ENCODE assay signal across 18 cellular contexts in the genomic region with DNA sequence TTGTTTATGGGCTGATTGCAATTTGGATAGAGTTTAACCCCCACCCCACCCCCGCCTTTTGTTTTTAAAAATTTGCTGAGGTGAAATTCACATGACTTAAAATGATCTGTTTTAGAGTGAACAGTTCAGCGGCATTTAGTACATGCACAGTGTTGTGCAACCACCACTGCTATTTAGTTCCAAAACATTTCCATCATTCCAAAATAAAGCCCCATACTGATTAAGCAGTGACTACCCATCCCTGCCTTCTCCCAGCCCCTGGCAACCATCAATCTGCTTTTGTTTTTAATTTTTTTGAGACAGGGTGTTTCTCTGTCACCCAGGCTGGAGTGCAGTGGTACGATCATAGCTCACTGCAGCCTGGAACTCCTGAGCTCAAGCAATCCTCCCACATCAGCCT.
DNase-seq lines count a peak whose midpoint lies in the region; ATAC-seq and TF ChIP-seq lines count a peak whose summit lies in the region.
"Had no signal": no experiment of that assay in that cellular context is flagged by ENCODE, and none has a peak within 500 bp of the region (broad histone marks: within the 10 kb centered on the region; RNA-seq: fewer than 3 reads in every experiment).

No MANE protein-coding gene starts in this region.

- no peaks in the 10 kb centered on the region for H4K20me1 ChIP-seq in BLaER1
- H4K20me1 ChIP-seq in OCI-LY7 (ENCODE audit: insufficient read depth, low read length): no peaks in the 10 kb centered on the region
- H4K20me1 ChIP-seq in SK-N-SH (ENCODE audit: insufficient read depth): no peaks in the 10 kb centered on the region

- no peak for ATAC-seq in CD4-positive, CD25-positive, alpha-beta regulatory T cell (ENCODE audit: low read depth in 2 of 2)
- ATAC-seq in naive B cell (ENCODE audit: low read depth in 2 of 2): no peak
- ATAC-seq in GM19324 (IDR thresholded peaks at IDR 0.05; ENCODE audit: low FRiP score, unreplicated experiment): no peak

- H3K36me3 ChIP-seq in BLaER1 (no peaks in the 10 kb centered on the region), OCI-LY7 (ENCODE audit: insufficient read depth, low read length) (no peaks in the 10 kb centered on the region), SK-N-SH (replicated peaks in 1 of 2; ENCODE audit: control insufficient read depth in 1 of 2, insufficient read depth in 2 of 2, low read length in 1 of 2) (no peaks in the 10 kb centered on the region)
- H3K36me3 ChIP-seq in CD4-positive, CD25-positive, alpha-beta regulatory T cell (ENCODE audit: control insufficient read depth, insufficient read depth, low read length): peaks cover 3% of the 10 kb centered on the region
- H3K36me3 ChIP-seq in CD8-positive, alpha-beta memory T cell (ENCODE audit: insufficient read depth, low read length): peaks cover 5% of the 10 kb centered on the region
- H3K36me3 ChIP-seq: BE2C, SJCRH30 had no signal

- H3F3A ChIP-seq in SK-N-SH (replicated peaks; ENCODE audit: insufficient read depth): no peaks in the 10 kb centered on the region

- CTCF ChIA-PET in OCI-LY7 (lab: Charles Lee; ENCODE audit: unreplicated experiment) (interaction anchor here (1.1 to 3.4 kb wide), 3 partner anchors 17 to 181 kb away, joined by 3 to 25 read pairs (median 4); no protein-coding TSS in a partner anchor), SK-N-SH (lab: Yijun Ruan, JAX) (interaction anchor here (0.8 to 4.5 kb wide), 6 partner anchors 26 to 433 kb away, joined by 3 to 70 read pairs (median 4); no protein-coding TSS in a partner anchor)
- CTCF ChIA-PET in CD8-positive, alpha-beta memory T cell (lab: Charles Lee): interaction anchor here (2.9 kb wide), 1 partner anchor 11 kb away, joined by 10 read pairs; no protein-coding TSS in a partner anchor

- H2AFZ ChIP-seq in OCI-LY7 (ENCODE audit: low read length) (0 out of 2 replicates have a peak overlapping the region, but pooled peaks have one; percentile 56), SK-N-SH (ENCODE audit: low read depth) (no peak overlapping the region)

- H3K4me3 ChIP-seq in BLaER1: no peak overlapping the region
- no peak overlapping the region for H3K4me3 ChIP-seq in CD4-positive, CD25-positive, alpha-beta regulatory T cell (ENCODE audit: low read depth, low read length)
- no peak overlapping the region for H3K4me3 ChIP-seq in OCI-LY7 (ENCODE audit: low read depth, low read length, poor library complexity, severe bottlenecking)
- H3K4me3 ChIP-seq in SK-N-SH (ENCODE audit: low read depth in 2 of 2, low read length in 1 of 2): no peak overlapping the region
- no peak overlapping the region for H3K4me3 ChIP-seq in CD8-positive, alpha-beta memory T cell (ENCODE audit: low read length)
- H3K4me3 ChIP-seq: SJCRH30 had no signal

- BruUV-seq in OCI-LY7 (replicated peaks; lab: Mats Ljungman, UMichigan): no TSS peak

- peak overlapping the region in 2 of 3 donors; percentile 87 to 98 for H3K27ac Mint-ChIP-seq in CD4-positive, CD25-positive, alpha-beta regulatory T cell
- H3K27ac Mint-ChIP-seq in naive B cell: peak overlapping the region in 5 of 6 donors; percentile 26 to 99 (median 99)
- peak overlapping the region in 4 of 8 donors; percentile 36 to 72 (median 70) for H3K27ac Mint-ChIP-seq in CD8-positive, alpha-beta memory T cell

- H3K4me3 Mint-ChIP-seq in CD4-positive, CD25-positive, alpha-beta regulatory T cell: peak overlapping the region in 1 of 4 donors; percentile 83
- peak overlapping the region in 5 of 8 donors; percentile 73 to 91 (median 82) for H3K4me3 Mint-ChIP-seq in naive B cell
- H3K4me3 Mint-ChIP-seq in CD8-positive, alpha-beta memory T cell: no peak overlapping the region

- no peak for TF ChIP-seq EP300 in SK-N-SH (IDR thresholded peaks at IDR 0.05; ENCODE audit: borderline replicate concordance in 1 of 2, low read depth in 1 of 2, low read length in 1 of 2)

- no peak for TF ChIP-seq RAD21 in SK-N-SH (IDR thresholded peaks at IDR 0.05; ENCODE audit: low read length)

- H3K79me2 ChIP-seq in OCI-LY7 (ENCODE audit: insufficient read depth, low read depth, low read length): no peaks in the 10 kb centered on the region
- no peaks in the 10 kb centered on the region for H3K79me2 ChIP-seq in SK-N-SH (ENCODE audit: insufficient read depth)

- TF ChIP-seq CTCF in OCI-LY7 (conservative IDR thresholded peaks at IDR 0.05; ENCODE audit: low read length): no peak
- TF ChIP-seq CTCF in SK-N-SH (IDR thresholded peaks at IDR 0.05): no peak

- POLR2A ChIA-PET in OCI-LY7 (lab: Charles Lee) (interaction anchor here (0.6 to 0.7 kb wide), 3 partner anchors 57 to 442 kb away, joined by 3 to 8 read pairs (median 4); no protein-coding TSS in a partner anchor), SK-N-SH (lab: Yijun Ruan, JAX) (no interaction called here)
- POLR2A ChIA-PET in CD8-positive, alpha-beta memory T cell (lab: Charles Lee): no interaction called here

- peaks cover 24% of the 10 kb centered on the region for H3K36me3 Mint-ChIP-seq in CD4-positive, CD25-positive, alpha-beta regulatory T cell
- H3K36me3 Mint-ChIP-seq in naive B cell: peaks cover 0 to 1% of the 10 kb centered on the region in 2 donors
- H3K36me3 Mint-ChIP-seq in CD8-positive, alpha-beta memory T cell: peaks cover 0 to 28% (median 5%) of the 10 kb centered on the region in 3 donors

- H3K9me2 ChIP-seq in OCI-LY7 (ENCODE audit: insufficient read depth, low read length) (no peaks in the 10 kb centered on the region), SK-N-SH (no peaks in the 10 kb centered on the region)

- no peak for DNase-seq in CD4-positive, CD25-positive, alpha-beta regulatory T cell
- DNase-seq in OCI-LY7 (ENCODE audit: low spot score) (no peak), naive B cell (no peak), SK-N-SH (no peak), T-helper 9 cell (no peak)
- DNase-seq in CD8-positive, alpha-beta memory T cell: no peak
- DNase-seq: BE2C, COR-L47, EL, H7, NCI-H1092 treated with DMSO at 0.1 percent for 48 hours, NCI-H2107, NCI-H526 treated with DMSO at 0.1 percent for 48 hours, SJCRH30 had no signal

- 44% methylated on average over 3 of the region's 3 CpGs for WGBS in SK-N-SH (ENCODE audit: low lambda C conversion rate)

- H3K4me1 Mint-ChIP-seq in CD4-positive, CD25-positive, alpha-beta regulatory T cell: peaks cover 15 to 62% (median 39%) of the 10 kb centered on the region in 4 donors
- peaks cover 61 to 75% (median 75%) of the 10 kb centered on the region in 3 donors for H3K4me1 Mint-ChIP-seq in naive B cell
- H3K4me1 Mint-ChIP-seq in CD8-positive, alpha-beta memory T cell: peaks cover 47 to 83% (median 75%) of the 10 kb centered on the region in 3 donors

- no peak overlapping the region for H3K9ac ChIP-seq in BLaER1
- no peak overlapping the region for H3K9ac ChIP-seq in SK-N-SH
- H3K9ac ChIP-seq: KMS-11 had no signal

- H3K4me2 ChIP-seq in BLaER1: peak overlapping the region; percentile 71
- peak overlapping the region; percentile 1; the same call in 1 of the 2 replicates for H3K4me2 ChIP-seq in OCI-LY7 (ENCODE audit: low read length)
- H3K4me2 ChIP-seq in SK-N-SH: no peak overlapping the region
- H3K4me2 ChIP-seq: KMS-11 had no signal

- H3K27ac ChIP-seq in BLaER1 (peak overlapping the region; percentile 74), OCI-LY7 (ENCODE audit: low read depth, low read length, poor library complexity, severe bottlenecking) (peak overlapping the region; percentile 87), SK-N-SH (ENCODE audit: low read depth in 2 of 2, low read length in 1 of 2) (no peak overlapping the region)
- H3K27ac ChIP-seq in CD4-positive, CD25-positive, alpha-beta regulatory T cell (ENCODE audit: insufficient read depth, low read length, poor library complexity, severe bottlenecking): no peak overlapping the region
- H3K27ac ChIP-seq in CD8-positive, alpha-beta memory T cell (ENCODE audit: low read depth, low read length): no peak overlapping the region
- H3K27ac ChIP-seq: KMS-11, RWPE1, SJCRH30 had no signal

- H3K9me3 ChIP-seq in BLaER1 (no peaks in the 10 kb centered on the region), OCI-LY7 (ENCODE audit: low read length) (no peaks in the 10 kb centered on the region), SK-N-SH (no peaks in the 10 kb centered on the region)
- H3K9me3 ChIP-seq in CD4-positive, CD25-positive, alpha-beta regulatory T cell (ENCODE audit: control insufficient read depth in 2 of 2, low read length in 2 of 2): no peaks in the 10 kb centered on the region
- H3K9me3 ChIP-seq in CD8-positive, alpha-beta memory T cell (ENCODE audit: low read length): no peaks in the 10 kb centered on the region
- H3K9me3 ChIP-seq: BE2C, SJCRH30 had no signal

- intact Hi-C loops in OCI-LY7 (cut with micrococcal nuclease; ENCODE audit: unreplicated experiment): loop anchor here (1.0 kb wide), 2 partner anchors 181 to 427 kb away; no protein-coding TSS in a partner anchor

- H3K27me3 Mint-ChIP-seq in CD4-positive, CD25-positive, alpha-beta regulatory T cell: no peaks in the 10 kb centered on the region
- H3K27me3 Mint-ChIP-seq in naive B cell: no peaks in the 10 kb centered on the region
- H3K27me3 Mint-ChIP-seq in CD8-positive, alpha-beta memory T cell: no peaks in the 10 kb centered on the region

- H3K4me1 ChIP-seq in BLaER1 (peaks cover 52% of the 10 kb centered on the region), OCI-LY7 (ENCODE audit: insufficient read depth, low read length, poor library complexity, severe bottlenecking) (peaks cover 50% of the 10 kb centered on the region), SK-N-SH (ENCODE audit: control insufficient read depth in 1 of 2, insufficient read depth in 2 of 2, low read depth in 1 of 2, low read length in 1 of 2) (peaks cover 0 to 10% of the 10 kb centered on the region in 2 experiments; a peak in 2 of 4 replicates)
- H3K4me1 ChIP-seq in CD4-positive, CD25-positive, alpha-beta regulatory T cell (ENCODE audit: control insufficient read depth, insufficient read depth, low read length, poor library complexity, severe bottlenecking): peaks cover 22% of the 10 kb centered on the region
- no peaks in the 10 kb centered on the region for H3K4me1 ChIP-seq in CD8-positive, alpha-beta memory T cell (ENCODE audit: insufficient read depth, low read length)
- H3K4me1 ChIP-seq: BE2C, SJCRH30 had no signal

- no peaks in the 10 kb centered on the region for H3K27me3 ChIP-seq in BLaER1
- no peaks in the 10 kb centered on the region for H3K27me3 ChIP-seq in CD4-positive, CD25-positive, alpha-beta regulatory T cell (ENCODE audit: control insufficient read depth, insufficient read depth, low read length)
- H3K27me3 ChIP-seq in SK-N-SH (ENCODE audit: insufficient read depth): no peaks in the 10 kb centered on the region
- no peaks in the 10 kb centered on the region for H3K27me3 ChIP-seq in CD8-positive, alpha-beta memory T cell (ENCODE audit: insufficient read depth, low read length, poor library complexity, severe bottlenecking)
- H3K27me3 ChIP-seq: BE2C, SJCRH30 had no signal

- no peaks in the 10 kb centered on the region for H3K9me3 Mint-ChIP-seq in CD4-positive, CD25-positive, alpha-beta regulatory T cell
- no peaks in the 10 kb centered on the region for H3K9me3 Mint-ChIP-seq in naive B cell
- no peaks in the 10 kb centered on the region for H3K9me3 Mint-ChIP-seq in CD8-positive, alpha-beta memory T cell

TF ChIP-seq in SK-N-SH, 30 proteins besides CTCF, POLR2A, EP300 and RAD21 (continues in another document):
- TF ChIP-seq MEF2A (IDR thresholded peaks at IDR 0.05; ENCODE audit: borderline replicate concordance, low read depth) (no peak), FOXM1 (IDR thresholded peaks at IDR 0.05; ENCODE audit: low read depth) (no peak), TEAD4 (IDR thresholded peaks at IDR 0.05; ENCODE audit: borderline replicate concordance, insufficient read depth) (no peak), SMC3 (IDR thresholded peaks at IDR 0.05; ENCODE audit: low read depth, low read length) (no peak)

Comparison
In these comparisons a context has a peak if more than half of its experiments do, and no peak if none do; other contexts are left out.
1. H3K27ac ChIP-seq: peak in BLaER1 (single experiment) and OCI-LY7 (single experiment); none in CD4-positive, CD25-positive, alpha-beta regulatory T cell (single experiment), SK-N-SH (0 of 2) and CD8-positive, alpha-beta memory T cell (single experiment).
2. H3K4me3 Mint-ChIP-seq: peak in naive B cell (5 of 8); none in CD8-positive, alpha-beta memory T cell (0 of 7).